ENCODE assay signal across 25 cellular contexts in the genomic region with DNA sequence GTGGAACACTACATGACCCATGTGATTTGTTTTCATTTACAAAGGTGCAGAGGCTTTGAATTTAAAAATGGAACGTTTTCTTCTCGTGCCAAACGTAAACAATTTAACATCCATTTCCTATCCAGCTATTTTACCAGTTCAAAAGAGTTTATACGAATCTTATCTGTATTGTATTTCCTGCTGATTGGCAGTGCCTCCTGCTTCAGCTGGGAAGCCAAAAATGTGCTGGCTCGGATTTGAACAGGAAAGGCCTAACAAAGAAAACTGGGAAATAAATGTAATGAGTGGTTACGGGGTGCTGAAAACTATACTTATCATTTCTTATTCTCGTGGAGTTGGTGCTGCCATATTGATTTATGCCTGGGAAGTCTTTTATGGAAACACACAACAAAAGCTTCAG.
DNase-seq lines count a peak whose midpoint lies in the region; ATAC-seq, FAIRE-seq and TF ChIP-seq lines count a peak whose summit lies in the region.
"Had no signal": no experiment of that assay in that cellular context is flagged by ENCODE, and none has a peak within 500 bp of the region (broad histone marks: within the 10 kb centered on the region; RNA-seq: fewer than 3 reads in every experiment).

No MANE protein-coding gene starts in this region.

- no peaks in the 10 kb centered on the region for H3K9me3 Mint-ChIP-seq in neural progenitor cell
- H3K9me3 Mint-ChIP-seq in activated naive CD4-positive, alpha-beta T cell treated with anti-CD3 and anti-CD28 coated beads for 36 hours, result peaks cover 2% of the 10 kb centered on the region
- H3K9me3 Mint-ChIP-seq: activated CD8-positive, alpha-beta T cell treated with anti-CD3 and anti-CD28 coated beads for 36 hours; activated T-helper 17 cell treated with anti-CD3 and anti-CD28 coated beads, Interleukin-2, amount 50 U/mL, for 72 hours; CD8-positive, alpha-beta T cell; IgD-negative memory B cell; stimulated activated naive B cell treated with anti-CD40 and anti-IgM and Interleukin-4, amounts not matched to agents 10 μg/mL and 1 μg/mL and 100 μg/mL, for 72 hours had no signal

- ATAC-seq in HepG2 (no peak), GM21576 (IDR thresholded peaks at IDR 0.05; ENCODE audit: unreplicated experiment) (no peak)
- ATAC-seq: activated CD4-positive, alpha-beta T cell treated with anti-CD3 and anti-CD28 coated beads for 36 hours; activated CD8-positive, alpha-beta T cell treated with anti-CD3 and anti-CD28 coated beads for 36 hours; activated T-helper 17 cell treated with anti-CD3 and anti-CD28 coated beads, Interleukin-2, amount 50 U/mL, for 72 hours; CD8-positive, alpha-beta T cell; PC-3; psoas muscle; SK-N-SH treated with all-trans-retinoic acid at 6 μM for 48 hours; stimulated activated naive B cell treated with anti-CD40 and anti-IgM and Interleukin-4, amounts not matched to agents 10 μg/mL and 1 μg/mL and 100 μg/mL, for 72 hours; T-helper 17 cell had no signal

- H3F3A ChIP-seq in neural progenitor cell (ENCODE audit: low read depth), result no peaks in the 10 kb centered on the region

- H3K4me2 ChIP-seq in HepG2 (ENCODE audit: low read depth, low read length) (no peak overlapping the region), neural progenitor cell (no peak overlapping the region)

- H3K9ac ChIP-seq in liver (ENCODE audit: low read depth in 1 of 2, low read length in 2 of 2) (no peak overlapping the region), HepG2 (ENCODE audit: insufficient read depth, low read depth, low read length) (no peak overlapping the region), neural progenitor cell (no peak overlapping the region)

- H3K27ac ChIP-seq in liver (ENCODE audit: low read depth in 1 of 2, low read length in 2 of 2) (no peak overlapping the region), HepG2 (ENCODE audit: extremely low read length, insufficient read depth, low read length) (no peak overlapping the region), neural progenitor cell (no peak overlapping the region)
- H3K27ac ChIP-seq: psoas muscle, suprapubic skin had no signal

- TF ChIP-seq RAD21 in liver (IDR thresholded peaks at IDR 0.05) (no peak), HepG2 (CRISPR knock-in tag; IDR thresholded peaks at IDR 0.05) (no peak)

- FAIRE-seq in HepG2 (lab: Jason Lieb, UNC), result no peak

- DNase-seq in HepG2 (ENCODE audit: low spot score) (no peak), dermis microvascular lymphatic vessel endothelial cell (ENCODE audit: low read depth in 2 of 2) (peak; percentile 20 to 52), neural progenitor cell (ENCODE audit: low spot score) (no peak)
- no peak for DNase-seq in activated T-cell treated with anti-CD3 and anti-CD28 coated beads, Interleukin-2, amount 50 U/mL, for 1 hour
- DNase-seq in activated naive CD4-positive, alpha-beta T cell treated with anti-CD3 and anti-CD28 coated beads for 36 hours, result no peak
- DNase-seq: activated CD4-positive, alpha-beta T cell treated with anti-CD3 and anti-CD28 coated beads for 36 hours; activated CD8-positive, alpha-beta T cell treated with anti-CD3 and anti-CD28 coated beads for 36 hours; activated naive CD4-positive, alpha-beta T cell treated with anti-CD3 and anti-CD28 coated beads, Interleukin-2, amount 50 U/mL, for 16 hours; CD8-positive, alpha-beta T cell; immature natural killer cell; mesendoderm; NCI-H1048; NCI-H1694 treated with DMSO at 0.1 percent for 48 hours; NCI-H2171 treated with DMSO at 0.1 percent for 48 hours; NCI-H524 treated with DMSO at 0.1 percent for 48 hours; PC-3; psoas muscle; stimulated activated naive B cell treated with anti-CD40 and anti-IgM and Interleukin-4, amounts not matched to agents 10 μg/mL and 1 μg/mL and 100 μg/mL, for 72 hours; T-helper 17 cell had no signal

- TF ChIP-seq EP300 in HepG2 (IDR thresholded peaks at IDR 0.05; ENCODE audit: low read depth in 2 of 2, low read length in 2 of 2), result no peak
- no peak for TF ChIP-seq EP300 in HepG2 (CRISPR knock-in tag; IDR thresholded peaks at IDR 0.05; ENCODE audit: borderline replicate concordance)

- TF ChIP-seq CTCF in liver (IDR thresholded peaks at IDR 0.05; ENCODE audit: low read depth, low read length, missing input control) (no peak), HepG2 (CRISPR knock-in tag; IDR thresholded peaks at IDR 0.05) (no peak), neural progenitor cell (IDR thresholded peaks at IDR 0.05) (no peak)

- H3K4me3 ChIP-seq in liver (ENCODE audit: low read depth in 1 of 3, low read length in 3 of 3), result no peak overlapping the region
- no peak overlapping the region for H3K4me3 ChIP-seq in HepG2 (replicated peaks in 1 of 3; ENCODE audit: insufficient read depth in 1 of 3, low read depth in 2 of 3, low read length in 3 of 3)
- no peak overlapping the region for H3K4me3 ChIP-seq in neural progenitor cell
- H3K4me3 ChIP-seq: psoas muscle, suprapubic skin had no signal

- POLR2A ChIA-PET in HepG2 (lab: Yijun Ruan, JAX), result interaction anchor here (1.4 kb wide), 1 partner anchor 46 kb away, joined by 3 read pairs; no protein-coding TSS in a partner anchor

- TF ChIP-seq POLR2A in HepG2 (IDR thresholded peaks at IDR 0.05; ENCODE audit: insufficient read depth in 1 of 2, low read depth in 2 of 2, low read length in 2 of 2), result no peak

- H3K27me3 ChIP-seq in liver (ENCODE audit: control insufficient read depth in 4 of 4, insufficient read depth in 4 of 4, low read length in 3 of 4) (no peaks in the 10 kb centered on the region), HepG2 (ENCODE audit: control insufficient read depth in 1 of 2, insufficient read depth in 2 of 2, low read length in 2 of 2) (no peaks in the 10 kb centered on the region), neural progenitor cell (no peaks in the 10 kb centered on the region)
- H3K27me3 ChIP-seq: suprapubic skin had no signal

- no peak overlapping the region for H2AFZ ChIP-seq in HepG2 (ENCODE audit: low read length)
- peak overlapping the region; percentile 24 for H2AFZ ChIP-seq in neural progenitor cell (replicated peaks)

- CTCF ChIA-PET in HepG2 (lab: Yijun Ruan, JAX; ENCODE audit: low intra/inter-chr PET ratio, low total read pairs), result no interaction called here
- CTCF ChIA-PET in activated naive CD4-positive, alpha-beta T cell treated with anti-CD3 and anti-CD28 coated beads for 36 hours (lab: Charles Lee), result no interaction called here

- no TSS peak for BruUV-seq in HepG2 (replicated peaks; lab: Mats Ljungman, UMichigan)

- no peaks in the 10 kb centered on the region for H3K9me3 ChIP-seq in liver (ENCODE audit: control insufficient read depth in 4 of 4, low read length in 3 of 4)
- no peaks in the 10 kb centered on the region for H3K9me3 ChIP-seq in HepG2 (ENCODE audit: low read length)
- H3K9me3 ChIP-seq in neural progenitor cell (ENCODE audit: low read depth), result no peaks in the 10 kb centered on the region
- H3K9me3 ChIP-seq: psoas muscle, suprapubic skin had no signal

- H3K79me2 ChIP-seq in HepG2 (ENCODE audit: insufficient read depth, low read length) (no peaks in the 10 kb centered on the region), neural progenitor cell (ENCODE audit: low read depth) (no peaks in the 10 kb centered on the region)

- 27% methylated on average over 7 of the region's 7 CpGs for WGBS in liver
- 64% methylated on average over 7 of the region's 7 CpGs for WGBS in HepG2 (ENCODE audit: low lambda C conversion rate)

- H3K36me3 Mint-ChIP-seq in neural progenitor cell, result no peaks in the 10 kb centered on the region
- no peaks in the 10 kb centered on the region for H3K36me3 Mint-ChIP-seq in activated naive CD4-positive, alpha-beta T cell treated with anti-CD3 and anti-CD28 coated beads for 36 hours (ENCODE audit: low read depth)
- H3K36me3 Mint-ChIP-seq: CD8-positive, alpha-beta T cell; IgD-negative memory B cell; immature natural killer cell; stimulated activated naive B cell treated with anti-CD40 and anti-IgM and Interleukin-4, amounts not matched to agents 10 μg/mL and 1 μg/mL and 100 μg/mL, for 72 hours had no signal

- H3K36me3 ChIP-seq in liver (ENCODE audit: control insufficient read depth in 4 of 4, insufficient read depth in 3 of 4, low read depth in 1 of 4, low read length in 3 of 4) (no peaks in the 10 kb centered on the region), HepG2 (replicated peaks in 1 of 2; ENCODE audit: control insufficient read depth in 1 of 2, insufficient read depth in 2 of 2, low read length in 2 of 2) (no peaks in the 10 kb centered on the region; a peak in 1 of 5 replicates), neural progenitor cell (no peaks in the 10 kb centered on the region)
- H3K36me3 ChIP-seq: suprapubic skin had no signal

- H3K4me1 ChIP-seq in liver (ENCODE audit: control insufficient read depth in 4 of 4, insufficient read depth in 4 of 4, low read length in 3 of 4) (peaks cover 3 to 32% (median 24%) of the 10 kb centered on the region in 4 donors), HepG2 (ENCODE audit: insufficient read depth, low read length) (peaks cover 59% of the 10 kb centered on the region), neural progenitor cell (no peaks in the 10 kb centered on the region)
- H3K4me1 ChIP-seq: psoas muscle had no signal

- peaks cover 5% of the 10 kb centered on the region for H3K27me3 Mint-ChIP-seq in neural progenitor cell (ENCODE audit: insufficient read depth, low read depth)
- H3K27me3 Mint-ChIP-seq in activated naive CD4-positive, alpha-beta T cell treated with anti-CD3 and anti-CD28 coated beads for 36 hours (ENCODE audit: low read depth), result peaks cover 2% of the 10 kb centered on the region
- H3K27me3 Mint-ChIP-seq: activated CD4-positive, alpha-beta T cell treated with anti-CD3 and anti-CD28 coated beads for 36 hours; activated CD8-positive, alpha-beta T cell treated with anti-CD3 and anti-CD28 coated beads for 36 hours; activated T-helper 17 cell treated with anti-CD3 and anti-CD28 coated beads, Interleukin-2, amount 50 U/mL, for 72 hours; IgD-negative memory B cell; stimulated activated naive B cell treated with anti-CD40 and anti-IgM and Interleukin-4, amounts not matched to agents 10 μg/mL and 1 μg/mL and 100 μg/mL, for 72 hours; T-helper 17 cell had no signal

- H3K4me1 Mint-ChIP-seq in neural progenitor cell, result peaks cover 18% of the 10 kb centered on the region
- H3K4me1 Mint-ChIP-seq in activated naive CD4-positive, alpha-beta T cell treated with anti-CD3 and anti-CD28 coated beads for 36 hours (ENCODE audit: low read depth), result no peaks in the 10 kb centered on the region
- H3K4me1 Mint-ChIP-seq: activated CD4-positive, alpha-beta T cell treated with anti-CD3 and anti-CD28 coated beads for 36 hours; activated T-helper 17 cell treated with anti-CD3 and anti-CD28 coated beads, Interleukin-2, amount 50 U/mL, for 72 hours; IgD-negative memory B cell; stimulated activated naive B cell treated with anti-CD40 and anti-IgM and Interleukin-4, amounts not matched to agents 10 μg/mL and 1 μg/mL and 100 μg/mL, for 72 hours; T-helper 17 cell had no signal

- H3K4me3 Mint-ChIP-seq in neural progenitor cell, result no peak overlapping the region
- H3K4me3 Mint-ChIP-seq in activated naive CD4-positive, alpha-beta T cell treated with anti-CD3 and anti-CD28 coated beads for 36 hours, result no peak overlapping the region
- H3K4me3 Mint-ChIP-seq: activated CD4-positive, alpha-beta T cell treated with anti-CD3 and anti-CD28 coated beads for 36 hours; activated CD8-positive, alpha-beta T cell treated with anti-CD3 and anti-CD28 coated beads for 36 hours; activated T-helper 17 cell treated with anti-CD3 and anti-CD28 coated beads, Interleukin-2, amount 50 U/mL, for 72 hours; CD8-positive, alpha-beta T cell; IgD-negative memory B cell; immature natural killer cell; stimulated activated naive B cell treated with anti-CD40 and anti-IgM and Interleukin-4, amounts not matched to agents 10 μg/mL and 1 μg/mL and 100 μg/mL, for 72 hours; T-helper 17 cell had no signal

- intact Hi-C loops in HepG2 (cut with micrococcal nuclease; ENCODE audit: unreplicated experiment), result no loop called here
- intact Hi-C loops in activated naive CD4-positive, alpha-beta T cell treated with anti-CD3 and anti-CD28 coated beads for 36 hours (cut with micrococcal nuclease), result no loop called here

- H3K27ac Mint-ChIP-seq in neural progenitor cell, result no peak overlapping the region
- no peak overlapping the region for H3K27ac Mint-ChIP-seq in activated naive CD4-positive, alpha-beta T cell treated with anti-CD3 and anti-CD28 coated beads for 36 hours
- H3K27ac Mint-ChIP-seq: activated CD4-positive, alpha-beta T cell treated with anti-CD3 and anti-CD28 coated beads for 36 hours; activated CD8-positive, alpha-beta T cell treated with anti-CD3 and anti-CD28 coated beads for 36 hours; activated T-helper 17 cell treated with anti-CD3 and anti-CD28 coated beads, Interleukin-2, amount 50 U/mL, for 72 hours; CD8-positive, alpha-beta T cell; IgD-negative memory B cell; immature natural killer cell; stimulated activated naive B cell treated with anti-CD40 and anti-IgM and Interleukin-4, amounts not matched to agents 10 μg/mL and 1 μg/mL and 100 μg/mL, for 72 hours; T-helper 17 cell had no signal

- H4K20me1 ChIP-seq in HepG2 (ENCODE audit: insufficient read depth, low read length) (no peaks in the 10 kb centered on the region), neural progenitor cell (ENCODE audit: low read depth) (no peaks in the 10 kb centered on the region)

- in situ Hi-C loops in HepG2 (cut with HindIII; ENCODE audit: extremely low pct_ligation_motif_present, low pct_unique_long_range_greater_than_20kb), result no loop called here

Comparison
In these comparisons a context has a peak if more than half of its experiments do, and no peak if none do; other contexts are left out.
1. DNase-seq: peak in dermis microvascular lymphatic vessel endothelial cell (2 of 2); none in HepG2 (single experiment), neural progenitor cell (single experiment), activated T-cell treated with anti-CD3 and anti-CD28 coated beads, Interleukin-2, amount 50 U/mL, for 1 hour (single experiment) and activated naive CD4-positive, alpha-beta T cell treated with anti-CD3 and anti-CD28 coated beads for 36 hours (single experiment).